ENCODE assay signal across 7 cellular contexts in genomic region chr5:150436141-150436680, GRCh38. TPM values are rescaled to one million over a fixed set of nuclear protein-coding genes. Genes with fewer than 3 reads are reported as not detected.
DNase-seq lines count a peak whose midpoint lies in the region; ATAC-seq and TF ChIP-seq lines count a peak whose summit lies in the region.

No MANE protein-coding gene starts in this region.

- peak; percentile 73 for TF ChIP-seq CTCF in retinal pigment epithelial cell (conservative IDR thresholded peaks at IDR 0.05; ENCODE audit: low read depth, low read length)

- DNase-seq in NCI-H1436 treated with DMSO at 0.1 percent for 48 hours (lab: John Stamatoyannopoulos, UW) (peak; percentile 24), SW 1271 (lab: John Stamatoyannopoulos, UW) (peak; percentile 57 to 91), left cardiac atrium (peak; percentile 93), retinal pigment epithelial cell (ENCODE audit: low read depth) (peak; percentile 36)
- DNase-seq in activated naive CD8-positive, alpha-beta T cell treated with anti-CD3 and anti-CD28 coated beads, Interleukin-2, amount 50 U/mL, for 16 hours (ENCODE audit: low read depth, low spot score): peak; percentile 85

- H3K4me3 ChIP-seq in retinal pigment epithelial cell (ENCODE audit: low read length): no peak overlapping the region

- intact Hi-C loops in left cardiac atrium (cut with DNase I): loop anchor here (5.0 to 10.0 kb wide), 3 partner anchors 181 to 304 kb away; no protein-coding TSS in a partner anchor

- peak; percentile 90 for ATAC-seq in GM18498 (IDR thresholded peaks at IDR 0.05; ENCODE audit: unreplicated experiment)
- ATAC-seq in HG02798 (IDR thresholded peaks at IDR 0.05; ENCODE audit: poor library complexity, unreplicated experiment): peak; percentile 94
- ATAC-seq in left cardiac atrium: peak; percentile 86 to 91

RNA-seq across cellular contexts. Expression of gene RPS14, which starts 13.3 kb away (rescaled TPM):
- 1,000 to 10,000 TPM; 1,239 to 1,275 TPM for total RNA-seq in left cardiac atrium

RNA-seq across cellular contexts. Expression of gene CD74, which starts 23.5 kb away (rescaled TPM):
- total RNA-seq in left cardiac atrium: 100 to 1,000 TPM; 255 to 433 TPM

Comparison
In these comparisons a context has a peak if more than half of its experiments do, and no peak if none do; other contexts are left out.
1. DNase-seq: peak in every context shown above with its lines; median percentile 93 in left cardiac atrium; 85 in activated naive CD8-positive, alpha-beta T cell treated with anti-CD3 and anti-CD28 coated beads, Interleukin-2, amount 50 U/mL, for 16 hours; 74 in SW 1271; 36 in retinal pigment epithelial cell; 24 in NCI-H1436 treated with DMSO at 0.1 percent for 48 hours.